Comparison of ENCODE assay signal across 18 cellular contexts in the genomic region with DNA sequence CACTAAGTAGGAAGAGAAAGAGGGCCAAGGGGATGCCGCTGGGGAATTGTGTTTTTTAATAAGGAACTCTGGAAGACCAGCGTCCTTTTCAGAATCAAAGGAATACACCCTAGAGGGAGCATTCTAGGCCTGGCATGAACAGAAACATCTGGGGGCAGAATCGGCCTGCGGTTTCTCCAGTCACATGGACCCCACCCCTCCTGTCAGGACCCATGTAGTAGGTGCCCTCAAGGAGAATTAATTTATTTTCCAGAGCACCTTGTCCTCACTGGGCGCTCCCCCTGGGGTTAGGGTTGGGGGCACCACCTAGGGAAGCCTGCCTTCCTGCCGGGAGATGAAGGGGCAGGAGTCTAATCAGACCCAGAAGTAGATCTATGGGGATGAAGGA. TPM values are rescaled to one million over a fixed set of nuclear protein-coding genes. Genes with fewer than 3 reads are reported as not detected.
DNase-seq lines count a peak whose midpoint lies in the region; ATAC-seq and TF ChIP-seq lines count a peak whose summit lies in the region.
"Had no signal": no experiment of that assay in that cellular context is flagged by ENCODE, and none has a peak within 500 bp of the region (broad histone marks: within the 10 kb centered on the region; RNA-seq: fewer than 3 reads in every experiment).

No MANE protein-coding gene starts in this region.

- no peak overlapping the region for H2AFZ ChIP-seq in GM23338

- H3K4me1 Mint-ChIP-seq in activated CD8-positive, alpha-beta T cell treated with anti-CD3 and anti-CD28 coated beads, Interleukin-2, amount 10 ng/mL, durations not matched to agents 7 days and 5 days (ENCODE audit: low read depth): no peaks in the 10 kb centered on the region
- no peaks in the 10 kb centered on the region for H3K4me1 Mint-ChIP-seq in activated CD8-positive, alpha-beta T cell treated with anti-CD3 and anti-CD28 coated beads for 36 hours (ENCODE audit: low read depth)
- H3K4me1 Mint-ChIP-seq in GM23338: peaks cover 17% of the 10 kb centered on the region
- H3K4me1 Mint-ChIP-seq: CD4-positive, alpha-beta memory T cell; IgD-negative memory B cell had no signal

- TF ChIP-seq CTCF in activated CD8-positive, alpha-beta T cell treated with anti-CD3 and anti-CD28 coated beads for 36 hours (IDR thresholded peaks at IDR 0.05): no peak
- TF ChIP-seq CTCF in GM23338 (conservative IDR thresholded peaks at IDR 0.05; ENCODE audit: low read depth in 2 of 2): no peak
- no peak for TF ChIP-seq CTCF in foreskin keratinocyte (conservative IDR thresholded peaks at IDR 0.05)
- no peak for TF ChIP-seq CTCF in uterus (IDR thresholded peaks at IDR 0.05)

- H3F3A ChIP-seq in GM23338 (replicated peaks; ENCODE audit: low read depth): no peaks in the 10 kb centered on the region

- H3K4me3 Mint-ChIP-seq in activated CD8-positive, alpha-beta T cell treated with anti-CD3 and anti-CD28 coated beads, Interleukin-2, amount 10 ng/mL, durations not matched to agents 7 days and 5 days: no peak overlapping the region
- no peak overlapping the region for H3K4me3 Mint-ChIP-seq in activated CD8-positive, alpha-beta T cell treated with anti-CD3 and anti-CD28 coated beads for 36 hours
- H3K4me3 Mint-ChIP-seq in GM23338: no peak overlapping the region
- H3K4me3 Mint-ChIP-seq: CD4-positive, alpha-beta memory T cell; IgD-negative memory B cell had no signal

- peaks cover 7% of the 10 kb centered on the region for H3K4me1 ChIP-seq in GM23338 (ENCODE audit: insufficient read depth)
- H3K4me1 ChIP-seq in foreskin keratinocyte: no peaks in the 10 kb centered on the region
- no peaks in the 10 kb centered on the region for H3K4me1 ChIP-seq in uterus
- H3K4me1 ChIP-seq: Peyer's patch had no signal

- H3K27ac Mint-ChIP-seq in activated CD8-positive, alpha-beta T cell treated with anti-CD3 and anti-CD28 coated beads, Interleukin-2, amount 10 ng/mL, durations not matched to agents 7 days and 5 days: no peak overlapping the region
- no peak overlapping the region for H3K27ac Mint-ChIP-seq in activated CD8-positive, alpha-beta T cell treated with anti-CD3 and anti-CD28 coated beads for 36 hours
- no peak overlapping the region for H3K27ac Mint-ChIP-seq in GM23338
- H3K27ac Mint-ChIP-seq: CD4-positive, alpha-beta memory T cell; IgD-negative memory B cell had no signal

- H3K27ac ChIP-seq in GM23338 (ENCODE audit: low read depth) (no peak overlapping the region), foreskin keratinocyte (no peak overlapping the region), uterus (no peak overlapping the region)
- H3K27ac ChIP-seq: 22Rv1, Peyer's patch had no signal

- DNase-seq in activated CD8-positive, alpha-beta T cell treated with anti-CD3 and anti-CD28 coated beads, Interleukin-2, amount 10 ng/mL, durations not matched to agents 7 days and 5 days: no peak
- DNase-seq in activated CD8-positive, alpha-beta T cell treated with anti-CD3 and anti-CD28 coated beads for 36 hours: no peak
- DNase-seq in GM23338 (ENCODE audit: low spot score) (no peak), foreskin keratinocyte (no peak), sciatic nerve (ENCODE audit: low spot score) (no peak), uterus (no peak), MG63 (no peak)
- DNase-seq: NCI-H2029 treated with DMSO at 0.1 percent for 48 hours, NCI-H510A, SHP77 treated with DMSO at 0.1 percent for 48 hours had no signal

- POLR2A ChIA-PET in activated CD8-positive, alpha-beta T cell treated with anti-CD3 and anti-CD28 coated beads, Interleukin-2, amount 10 ng/mL, durations not matched to agents 7 days and 5 days (lab: Charles Lee): no interaction called here
- POLR2A ChIA-PET in activated CD8-positive, alpha-beta T cell treated with anti-CD3 and anti-CD28 coated beads for 36 hours (lab: Charles Lee): no interaction called here

- no peaks in the 10 kb centered on the region for H3K9me3 Mint-ChIP-seq in activated CD8-positive, alpha-beta T cell treated with anti-CD3 and anti-CD28 coated beads, Interleukin-2, amount 10 ng/mL, durations not matched to agents 7 days and 5 days (ENCODE audit: insufficient read depth)
- H3K9me3 Mint-ChIP-seq in activated CD8-positive, alpha-beta T cell treated with anti-CD3 and anti-CD28 coated beads for 36 hours: no peaks in the 10 kb centered on the region
- H3K9me3 Mint-ChIP-seq in GM23338: no peaks in the 10 kb centered on the region; the same call in 2 of the 3 replicates
- H3K9me3 Mint-ChIP-seq: CD4-positive, alpha-beta memory T cell; IgD-negative memory B cell had no signal

- H3K4me3 ChIP-seq in GM23338 (no peak overlapping the region), uterus (no peak overlapping the region), MG63 (no peak overlapping the region)
- H3K4me3 ChIP-seq: Peyer's patch had no signal

- H3K36me3 ChIP-seq in GM23338 (ENCODE audit: insufficient read depth) (no peaks in the 10 kb centered on the region), uterus (no peaks in the 10 kb centered on the region), MG63 (no peaks in the 10 kb centered on the region)
- H3K36me3 ChIP-seq: BE2C, Peyer's patch had no signal

- no peaks in the 10 kb centered on the region for H3K9me2 ChIP-seq in GM23338 (ENCODE audit: insufficient read depth)

- H3K9me3 ChIP-seq in uterus (no peaks in the 10 kb centered on the region), MG63 (no peaks in the 10 kb centered on the region)
- H3K9me3 ChIP-seq: BE2C, Peyer's patch had no signal

- H3K27me3 ChIP-seq in GM23338 (ENCODE audit: insufficient read depth): no peaks in the 10 kb centered on the region
- H3K27me3 ChIP-seq in foreskin keratinocyte: no peaks in the 10 kb centered on the region
- H3K27me3 ChIP-seq in uterus: no peaks in the 10 kb centered on the region
- no peaks in the 10 kb centered on the region for H3K27me3 ChIP-seq in MG63
- H3K27me3 ChIP-seq: BE2C, Peyer's patch had no signal

- TF ChIP-seq POLR2A in uterus (IDR thresholded peaks at IDR 0.05): no peak

- no peaks in the 10 kb centered on the region for H3K36me3 Mint-ChIP-seq in activated CD8-positive, alpha-beta T cell treated with anti-CD3 and anti-CD28 coated beads, Interleukin-2, amount 10 ng/mL, durations not matched to agents 7 days and 5 days (ENCODE audit: low read depth)
- no peaks in the 10 kb centered on the region for H3K36me3 Mint-ChIP-seq in activated CD8-positive, alpha-beta T cell treated with anti-CD3 and anti-CD28 coated beads for 36 hours (ENCODE audit: low read depth)
- no peaks in the 10 kb centered on the region for H3K36me3 Mint-ChIP-seq in GM23338 (ENCODE audit: low read depth)
- H3K36me3 Mint-ChIP-seq: CD4-positive, alpha-beta memory T cell; IgD-negative memory B cell had no signal

- CTCF ChIA-PET in activated CD8-positive, alpha-beta T cell treated with anti-CD3 and anti-CD28 coated beads, Interleukin-2, amount 10 ng/mL, durations not matched to agents 7 days and 5 days (lab: Charles Lee): interaction anchor here (1.0 to 3.0 kb wide), 12 partner anchors 12 to 594 kb away, joined by 3 to 25 read pairs (median 6); no protein-coding TSS in a partner anchor
- CTCF ChIA-PET in activated CD8-positive, alpha-beta T cell treated with anti-CD3 and anti-CD28 coated beads for 36 hours (lab: Charles Lee): interaction anchor here (0.9 to 3.3 kb wide), 15 partner anchors 10 to 594 kb away, joined by 3 to 20 read pairs (median 4); no protein-coding TSS in a partner anchor

- ATAC-seq in activated CD8-positive, alpha-beta T cell treated with anti-CD3 and anti-CD28 coated beads, Interleukin-2, amount 10 ng/mL, durations not matched to agents 7 days and 5 days: peak; percentile 11
- no peak for ATAC-seq in activated CD8-positive, alpha-beta T cell treated with anti-CD3 and anti-CD28 coated beads for 36 hours
- ATAC-seq in GM23338 (peak; percentile 10), foreskin keratinocyte (peak; percentile 4), sciatic nerve (peak; percentile 15), GM19455 (IDR thresholded peaks at IDR 0.05; ENCODE audit: unreplicated experiment) (no peak)

- no peaks in the 10 kb centered on the region for H3K79me2 ChIP-seq in GM23338 (replicated peaks; ENCODE audit: insufficient read depth)

- intact Hi-C loops in activated CD8-positive, alpha-beta T cell treated with anti-CD3 and anti-CD28 coated beads for 36 hours (cut with micrococcal nuclease): loop anchor here (5.0 kb wide), 1 partner anchor 69 kb away; no protein-coding TSS in a partner anchor
- intact Hi-C loops in sciatic nerve (cut with DNase I): loop anchor here (5.0 to 10.0 kb wide), 2 partner anchors 69 to 601 kb away; no protein-coding TSS in a partner anchor
- intact Hi-C loops in uterus (cut with DNase I; ENCODE audit: low total_unique reads): no loop called here

- H3K4me2 ChIP-seq in GM23338: no peak overlapping the region

- no peaks in the 10 kb centered on the region for H3K27me3 Mint-ChIP-seq in activated CD8-positive, alpha-beta T cell treated with anti-CD3 and anti-CD28 coated beads, Interleukin-2, amount 10 ng/mL, durations not matched to agents 7 days and 5 days (ENCODE audit: low read depth)
- peaks cover 6% of the 10 kb centered on the region for H3K27me3 Mint-ChIP-seq in activated CD8-positive, alpha-beta T cell treated with anti-CD3 and anti-CD28 coated beads for 36 hours
- no peaks in the 10 kb centered on the region for H3K27me3 Mint-ChIP-seq in GM23338 (ENCODE audit: insufficient read depth, low read depth, poor library complexity)

- H4K20me1 ChIP-seq in GM23338 (replicated peaks; ENCODE audit: insufficient read depth): no peaks in the 10 kb centered on the region

RNA-seq across cellular contexts. Expression of gene TMEM37, which starts 44.2 kb away (rescaled TPM):
- not detected for total RNA-seq in activated CD8-positive, alpha-beta T cell treated with anti-CD3 and anti-CD28 coated beads, Interleukin-2, amount 10 ng/mL, durations not matched to agents 7 days and 5 days
- not detected for total RNA-seq in activated CD8-positive, alpha-beta T cell treated with anti-CD3 and anti-CD28 coated beads for 36 hours
- 7.2 and 8.8 TPM in 2 replicates for total RNA-seq in GM23338 (2014; rRNA removed; shearing (Covaris generic))
- polyA plus RNA-seq in GM23338 (2016; fragmentation: Nextera tagmentation; extraction: Ambion mirVana): 8.3 and 8.6 TPM in 2 replicates
- total RNA-seq in foreskin keratinocyte: 0.21 TPM in 1 of 2 replicates, not detected in the other
- polyA plus RNA-seq in foreskin keratinocyte: 0.16 and 0.18 TPM in 2 replicates
- 7.1 TPM for total RNA-seq in sciatic nerve
- total RNA-seq in uterus: 1 to 10 TPM in 3 of 4 donors, not detected in 1; 1.2 to 5.4 (median 3.7) TPM
- total RNA-seq in MG63 (2014; rRNA removed; shearing (Covaris generic); ENCODE audit: low replicate concordance): 0.56 TPM in 1 of 2 replicates, not detected in the other
- total RNA-seq: LHCN-M2 had no signal
- polyA plus RNA-seq: CD4-positive, alpha-beta memory T cell; IgD-negative memory B cell had no signal

RNA-seq across cellular contexts. Expression of gene SCTR, which starts 48.4 kb away (rescaled TPM):
- not detected for total RNA-seq in activated CD8-positive, alpha-beta T cell treated with anti-CD3 and anti-CD28 coated beads, Interleukin-2, amount 10 ng/mL, durations not matched to agents 7 days and 5 days
- not detected for total RNA-seq in activated CD8-positive, alpha-beta T cell treated with anti-CD3 and anti-CD28 coated beads for 36 hours
- total RNA-seq in GM23338 (2014; rRNA removed; shearing (Covaris generic)): not detected in 2 replicates
- polyA plus RNA-seq in GM23338 (2016; fragmentation: Nextera tagmentation; extraction: Ambion mirVana) (not detected in 2 replicates), foreskin keratinocyte (not detected in 2 replicates)
- total RNA-seq in foreskin keratinocyte (not detected in 2 replicates), sciatic nerve (not detected), uterus (not detected)
- total RNA-seq in MG63 (2014; rRNA removed; shearing (Covaris generic); ENCODE audit: low replicate concordance): not detected in 2 replicates
- total RNA-seq: CD4-positive, alpha-beta memory T cell; HT1080; LHCN-M2 had no signal
- polyA plus RNA-seq: CD4-positive, alpha-beta memory T cell; IgD-negative memory B cell had no signal

Comparison
In these comparisons a context has a peak if more than half of its experiments do, and no peak if none do; other contexts are left out.
1. ATAC-seq: peak in activated CD8-positive, alpha-beta T cell treated with anti-CD3 and anti-CD28 coated beads, Interleukin-2, amount 10 ng/mL, durations not matched to agents 7 days and 5 days (single experiment), GM23338 (single experiment), foreskin keratinocyte (single experiment) and sciatic nerve (single experiment); none in activated CD8-positive, alpha-beta T cell treated with anti-CD3 and anti-CD28 coated beads for 36 hours (single experiment) and GM19455 (single experiment).